1 cellular context compared by ENCODE assay signal in genomic region chr10:102401735-102402511, GRCh38.
A peak's percentile ranks its signal among the peaks of the same experiment; 100 is the strongest.
TF ChIP-seq lines count a peak whose summit lies in the region.

No MANE protein-coding gene starts in this region.

TF ChIP-seq in K562, 482 proteins besides CTCF, POLR2A, EP300 and RAD21:
- 0 out of 2 replicates have a peak, but pooled peaks have one; percentile 18 for TF ChIP-seq POLR2G (IDR thresholded peaks at IDR 0.05; ENCODE audit: low read depth, low read length)
- TF ChIP-seq, protein P1, sequence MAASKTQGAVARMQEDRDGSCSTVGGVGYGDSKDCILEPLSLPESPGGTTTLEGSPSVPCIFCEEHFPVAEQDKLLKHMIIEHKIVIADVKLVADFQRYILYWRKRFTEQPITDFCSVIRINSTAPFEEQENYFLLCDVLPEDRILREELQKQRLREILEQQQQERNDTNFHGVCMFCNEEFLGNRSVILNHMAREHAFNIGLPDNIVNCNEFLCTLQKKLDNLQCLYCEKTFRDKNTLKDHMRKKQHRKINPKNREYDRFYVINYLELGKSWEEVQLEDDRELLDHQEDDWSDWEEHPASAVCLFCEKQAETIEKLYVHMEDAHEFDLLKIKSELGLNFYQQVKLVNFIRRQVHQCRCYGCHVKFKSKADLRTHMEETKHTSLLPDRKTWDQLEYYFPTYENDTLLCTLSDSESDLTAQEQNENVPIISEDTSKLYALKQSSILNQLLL (CRISPR knock-in tag; IDR thresholded peaks at IDR 0.05; ENCODE audit: borderline replicate concordance) = no peak
- no peak for TF ChIP-seq CBX3 (IDR thresholded peaks at IDR 0.05; ENCODE audit: borderline replicate concordance in 1 of 2, low read length in 2 of 2)
- TF ChIP-seq CXXC5 (CRISPR knock-in tag; IDR thresholded peaks at IDR 0.05) = no peak
- no peak for TF ChIP-seq HMGN3 (IDR thresholded peaks at IDR 0.05; ENCODE audit: borderline replicate concordance, extremely low read depth, insufficient read length, low read depth, low read length)
